Comparison of ENCODE assay signal across 17 cellular contexts in genomic region chr6:150322452-150322851, GRCh38. TPM values are rescaled to one million over a fixed set of nuclear protein-coding genes. Genes with fewer than 3 reads are reported as not detected.
"Had no signal": no experiment of that assay in that cellular context is flagged by ENCODE, and none has a peak within 500 bp of the region (broad histone marks: within the 10 kb centered on the region; RNA-seq: fewer than 3 reads in every experiment).

No MANE protein-coding gene starts in this region.

- H3K4me1 Mint-ChIP-seq: stimulated activated memory B cell treated with anti-CD40 and anti-IgM and Interleukin-4, amounts not matched to agents 10 μg/mL and 1 μg/mL and 100 μg/mL, for 72 hours had no signal

- H3K27me3 ChIP-seq: adrenal gland, colonic mucosa had no signal

- H3K36me3 ChIP-seq: adrenal gland, colonic mucosa, tibial nerve had no signal

- DNase-seq: activated CD4-positive, alpha-beta T cell treated with anti-CD3 and anti-CD28 coated beads for 48 hours; activated CD8-positive, alpha-beta memory T cell treated with anti-CD3 and anti-CD28 coated beads for 24 hours; activated naive CD4-positive, alpha-beta T cell treated with anti-CD3 and anti-CD28 coated beads, Interleukin-2, amount 50 U/mL, for 16 hours; caudate nucleus; colonic mucosa; effector CD4-positive, alpha-beta T cell; left colon; nephron progenitor cell; retina had no signal

- ATAC-seq: left colon; stimulated activated memory B cell treated with anti-CD40 and anti-IgM and Interleukin-4, amounts not matched to agents 10 μg/mL and 1 μg/mL and 100 μg/mL, for 72 hours; WTC11 had no signal

- H3K4me3 Mint-ChIP-seq: nephron progenitor cell; stimulated activated memory B cell treated with anti-CD40 and anti-IgM and Interleukin-4, amounts not matched to agents 10 μg/mL and 1 μg/mL and 100 μg/mL, for 72 hours; T-helper 1 cell treated with Interleukin-12 subunit alpha and Interleukin-12 subunit beta and Interleukin-4 antibody, amounts not matched to agents 30 μg/mL and 1 μg/mL, for 36 hours; WTC11 had no signal

- H3K36me3 Mint-ChIP-seq: stimulated activated memory B cell treated with anti-CD40 and anti-IgM and Interleukin-4, amounts not matched to agents 10 μg/mL and 1 μg/mL and 100 μg/mL, for 72 hours; WTC11 had no signal

- H3K9me3 ChIP-seq: adrenal gland, colonic mucosa, tibial nerve had no signal

- H3K27ac Mint-ChIP-seq: nephron progenitor cell; stimulated activated memory B cell treated with anti-CD40 and anti-IgM and Interleukin-4, amounts not matched to agents 10 μg/mL and 1 μg/mL and 100 μg/mL, for 72 hours; T-helper 1 cell treated with Interleukin-12 subunit alpha and Interleukin-12 subunit beta and Interleukin-4 antibody, amounts not matched to agents 30 μg/mL and 1 μg/mL, for 36 hours; WTC11 had no signal

- H3K9me3 Mint-ChIP-seq: stimulated activated memory B cell treated with anti-CD40 and anti-IgM and Interleukin-4, amounts not matched to agents 10 μg/mL and 1 μg/mL and 100 μg/mL, for 72 hours; T-helper 1 cell treated with Interleukin-12 subunit alpha and Interleukin-12 subunit beta and Interleukin-4 antibody, amounts not matched to agents 30 μg/mL and 1 μg/mL, for 36 hours had no signal

- H3K4me1 ChIP-seq: adrenal gland, colonic mucosa had no signal

- H3K4me3 ChIP-seq: adrenal gland, colonic mucosa, tibial nerve had no signal

- H3K27ac ChIP-seq: colonic mucosa, epithelial cell of prostate, tibial nerve had no signal

RNA-seq across cellular contexts. Expression of gene IYD, which starts 46.4 kb away (rescaled TPM):
- total RNA-seq: mesenteric fat pad, osteocyte, WTC11 had no signal
- polyA plus RNA-seq: adrenal gland had no signal
